ENCODE assay signal across 8 cellular contexts in the genomic region with DNA sequence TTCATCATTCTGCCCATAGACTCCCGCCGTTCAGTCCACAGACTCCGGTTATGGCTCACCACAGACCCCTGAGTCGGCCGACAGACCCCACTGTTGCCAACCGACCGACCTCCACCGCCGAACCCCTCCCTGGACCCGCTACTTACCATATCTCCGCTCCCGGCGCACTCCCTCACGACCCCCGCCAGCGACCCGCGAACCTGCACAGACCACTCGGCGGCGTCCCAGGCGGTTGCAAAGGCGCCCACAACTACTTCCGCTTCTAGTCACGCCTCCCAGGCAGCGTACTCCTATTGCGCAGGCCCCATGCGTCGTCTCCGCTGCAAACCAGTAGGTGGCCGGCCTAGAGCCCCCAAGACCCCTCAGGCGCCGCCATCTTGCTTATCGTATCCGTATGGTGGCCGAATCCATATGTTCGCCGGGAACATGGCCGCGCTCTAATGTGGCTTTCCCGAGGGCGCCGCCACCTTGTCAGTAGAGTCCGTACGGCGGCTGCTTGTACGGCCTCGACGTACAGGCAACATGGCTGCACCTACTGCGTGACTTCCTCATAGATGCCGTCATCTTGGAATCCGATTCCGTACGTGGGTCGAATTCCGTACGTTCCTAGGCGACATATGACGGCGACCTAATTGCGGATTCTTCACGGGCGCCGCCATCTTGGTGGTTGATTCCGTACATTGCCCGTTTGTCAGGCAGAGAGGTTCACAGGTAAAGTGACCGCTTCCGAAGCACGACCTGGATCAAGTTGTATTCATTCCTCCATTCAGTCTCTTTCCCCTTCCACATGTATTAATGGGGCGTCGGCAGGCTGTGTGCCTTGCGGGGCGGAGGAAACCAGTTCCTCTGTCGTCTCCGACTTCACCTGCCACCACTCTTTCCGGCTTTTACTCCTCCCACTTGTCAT. TPM values are rescaled to one million over a fixed set of nuclear protein-coding genes. Genes with fewer than 3 reads are reported as not detected.
DNase-seq lines count a peak whose midpoint lies in the region; ATAC-seq and TF ChIP-seq lines count a peak whose summit lies in the region.

TSS of gene CXXC1 (minus strand) at position 252 of the 907 bp plus-strand sequence. CDS start at position 149, 103 bp downstream.

- H4K20me1 ChIP-seq in Loucy (ENCODE audit: insufficient read depth, low read length, poor library complexity, severe bottlenecking): peaks cover 2% of the 10 kb centered on the region

- H3K4me2 ChIP-seq in Loucy (ENCODE audit: low read depth, low read length, poor library complexity, severe bottlenecking): peak within 1 kb of the TSS; percentile 74

- TF ChIP-seq CTCF in Loucy (conservative IDR thresholded peaks at IDR 0.05; ENCODE audit: low read length): peak; percentile 53

- peak within 1 kb of the TSS; percentile 95 for H3K9ac ChIP-seq in Loucy (ENCODE audit: low read depth, low read length, poor library complexity, severe bottlenecking)

- no peaks in the 10 kb centered on the region for H3K9me3 Mint-ChIP-seq in natural killer cell treated with Interleukin-12 subunit alpha and Interleukin-12 subunit beta and Interleukin-15 and Interleukin-18, amount 100 ng/mL, for 72 hours

- in situ Hi-C loops in G401 (cut with HindIII; ENCODE audit: low sequenced_read_pairs): no loop called here

- H3K27me3 Mint-ChIP-seq in natural killer cell treated with Interleukin-12 subunit alpha and Interleukin-12 subunit beta and Interleukin-15 and Interleukin-18, amount 100 ng/mL, for 72 hours: no peaks in the 10 kb centered on the region

- peak within 1 kb of the TSS; percentile 97 for H3K4me3 Mint-ChIP-seq in natural killer cell treated with Interleukin-12 subunit alpha and Interleukin-12 subunit beta and Interleukin-15 and Interleukin-18, amount 100 ng/mL, for 72 hours

- no peaks in the 10 kb centered on the region for H3K9me2 ChIP-seq in Loucy (replicated peaks; ENCODE audit: low read depth, low read length)

- H3K4me3 ChIP-seq in H7 (ENCODE audit: insufficient read depth, low read depth, low read length) (peak within 1 kb of the TSS; percentile 75), Loucy (ENCODE audit: low read length, poor library complexity, severe bottlenecking) (peak within 1 kb of the TSS; percentile 97)

- no peaks in the 10 kb centered on the region for H3K9me3 ChIP-seq in Loucy (ENCODE audit: insufficient read depth, low read depth, low read length)

- TF ChIP-seq POLR2A in Raji (IDR thresholded peaks at IDR 0.05; ENCODE audit: insufficient read depth, low read depth, low read length): peak; percentile 85

- peaks cover 9% of the 10 kb centered on the region for H3K4me1 ChIP-seq in Loucy (ENCODE audit: insufficient read depth, low read length, poor library complexity, severe bottlenecking)

- peak; percentile 96 to 97 for ATAC-seq in natural killer cell treated with Interleukin-12 subunit alpha and Interleukin-12 subunit beta and Interleukin-15 and Interleukin-18, amount 100 ng/mL, for 72 hours
- ATAC-seq in stimulated activated naive CD8-positive, alpha-beta T cell treated with anti-CD3 and anti-CD28 coated beads, Interleukin-15, Interleukin-2, amounts not matched to agents 100 U/mL and 50 U/mL, for 24 hours: peak; percentile 93

- peak; percentile 100 for DNase-seq in G401 (ENCODE audit: low spot score)
- peak; percentile 93 for DNase-seq in H7
- peak; percentile 97 for DNase-seq in activated T-helper 9 cell treated with anti-CD3 and anti-CD28 coated beads, Interleukin-2, amount 50 U/mL, for 16 hours (ENCODE audit: low read depth)
- DNase-seq in fibroblast of peridontal ligament (ENCODE audit: extremely low read depth): peak; percentile 100
- DNase-seq in natural killer cell treated with Interleukin-12 subunit alpha and Interleukin-12 subunit beta and Interleukin-15 and Interleukin-18, amount 100 ng/mL, for 72 hours (ENCODE audit: low spot score): peak; percentile 99
- DNase-seq in stimulated activated naive CD8-positive, alpha-beta T cell treated with anti-CD3 and anti-CD28 coated beads, Interleukin-15, Interleukin-2, amounts not matched to agents 100 U/mL and 50 U/mL, for 24 hours: peak; percentile 94

- H3K36me3 Mint-ChIP-seq in natural killer cell treated with Interleukin-12 subunit alpha and Interleukin-12 subunit beta and Interleukin-15 and Interleukin-18, amount 100 ng/mL, for 72 hours: peaks cover 23% of the 10 kb centered on the region

- peak within 1 kb of the TSS; percentile 99 for H2AFZ ChIP-seq in Loucy (ENCODE audit: low read length)

- H3K36me3 ChIP-seq in H7 (replicated peaks; ENCODE audit: control insufficient read depth, insufficient read depth, low read length) (peaks cover 18% of the 10 kb centered on the region), Loucy (ENCODE audit: insufficient read depth, low read length) (peaks cover 22% of the 10 kb centered on the region; the same call in 1 of the 2 replicates)

- H3K27me3 ChIP-seq in H7 (ENCODE audit: control insufficient read depth, insufficient read depth, low read length): no peaks in the 10 kb centered on the region
- H3K27me3 ChIP-seq in Loucy (ENCODE audit: insufficient read depth, low read length, poor library complexity, severe bottlenecking): no peaks in the 10 kb centered on the region

- H3F3A ChIP-seq in Loucy (ENCODE audit: low read depth): no peaks in the 10 kb centered on the region

- peaks cover 24 to 42% of the 10 kb centered on the region in 2 donors for H3K4me1 Mint-ChIP-seq in natural killer cell treated with Interleukin-12 subunit alpha and Interleukin-12 subunit beta and Interleukin-15 and Interleukin-18, amount 100 ng/mL, for 72 hours (ENCODE audit: low read depth in 2 of 2)

- peak within 1 kb of the TSS; percentile 90 to 91 for H3K27ac Mint-ChIP-seq in natural killer cell treated with Interleukin-12 subunit alpha and Interleukin-12 subunit beta and Interleukin-15 and Interleukin-18, amount 100 ng/mL, for 72 hours

- peaks cover 30% of the 10 kb centered on the region for H3K79me2 ChIP-seq in Loucy (ENCODE audit: insufficient read depth, low read length)

RNA-seq across cellular contexts. Expression of gene CXXC1, which starts in this region (rescaled TPM):
- 74.3 and 88.3 TPM in 2 replicates for total RNA-seq in G401 (2014; rRNA removed; shearing (Covaris generic))
- total RNA-seq in H7 (2014; rRNA removed; shearing (Covaris generic)): 55.1 and 59.3 TPM in 2 replicates
- total RNA-seq in natural killer cell treated with Interleukin-12 subunit alpha and Interleukin-12 subunit beta and Interleukin-15 and Interleukin-18, amount 100 ng/mL, for 72 hours: 100 to 1,000 TPM; 108 to 162 TPM

Comparison
In these comparisons a context has a peak if more than half of its experiments do, and no peak if none do; other contexts are left out.
1. Peak in every context shown above with its lines: DNase-seq, ATAC-seq and H3K4me3 ChIP-seq.